ENCODE assay signal across 13 cellular contexts in genomic region chr16:66596559-66596958, GRCh38. TPM values are rescaled to one million over a fixed set of nuclear protein-coding genes. Genes with fewer than 3 reads are reported as not detected.
"Had no signal": no experiment of that assay in that cellular context is flagged by ENCODE, and none has a peak within 500 bp of the region (broad histone marks: within the 10 kb centered on the region; RNA-seq: fewer than 3 reads in every experiment).

No MANE protein-coding gene starts in this region.

RNA-seq across cellular contexts. Expression of gene CMTM2, which starts 17.3 kb away (rescaled TPM):
- total RNA-seq: adrenal gland, body of pancreas, chondrocyte, dermis microvascular lymphatic vessel endothelial cell, endothelial cell of umbilical vein, esophagus squamous epithelium, fibroblast of lung, fibroblast of villous mesenchyme, gastroesophageal sphincter, glomerular endothelial cell, hepatocyte had no signal
- polyA plus RNA-seq: aorta, endothelial cell of umbilical vein, fibroblast of lung, heart right ventricle had no signal

RNA-seq across cellular contexts. Expression of gene CMTM1, which starts 30.3 kb away (rescaled TPM):
- total RNA-seq: body of pancreas had no signal
